ENCODE assay signal across 14 cellular contexts in genomic region chr2:46270384-46270783, GRCh38. TPM values are rescaled to one million over a fixed set of nuclear protein-coding genes. Genes with fewer than 3 reads are reported as not detected.
DNase-seq lines count a peak whose midpoint lies in the region; ATAC-seq, FAIRE-seq and TF ChIP-seq lines count a peak whose summit lies in the region.
"Had no signal": no experiment of that assay in that cellular context is flagged by ENCODE, and none has a peak within 500 bp of the region (broad histone marks: within the 10 kb centered on the region; RNA-seq: fewer than 3 reads in every experiment).

No MANE protein-coding gene starts in this region.

- FAIRE-seq in RCC 7860 (lab: Jason Lieb, UNC): peak; percentile 38
- FAIRE-seq: D721Med had no signal

- no peak overlapping the region for H3K4me3 ChIP-seq in skeletal muscle satellite cell (ENCODE audit: low read length)
- H3K4me3 ChIP-seq: upper lobe of right lung had no signal

- H3K27ac Mint-ChIP-seq in activated CD8-positive, alpha-beta memory T cell treated with anti-CD3 and anti-CD28 coated beads, Interleukin-2, amount 10 ng/mL, durations not matched to agents 7 days and 5 days: peak overlapping the region; percentile 57
- peak overlapping the region; percentile 77 for H3K27ac Mint-ChIP-seq in chondrocyte (ENCODE audit: unreplicated experiment)

- no peak overlapping the region for H3K4me3 Mint-ChIP-seq in activated CD8-positive, alpha-beta memory T cell treated with anti-CD3 and anti-CD28 coated beads, Interleukin-2, amount 10 ng/mL, durations not matched to agents 7 days and 5 days
- no peak overlapping the region for H3K4me3 Mint-ChIP-seq in chondrocyte (ENCODE audit: unreplicated experiment)

- H3K4me2 ChIP-seq in skeletal muscle satellite cell (ENCODE audit: low read length): peak overlapping the region; percentile 25
- H3K4me2 ChIP-seq: KMS-11 had no signal

- H3K36me3 Mint-ChIP-seq in activated CD8-positive, alpha-beta memory T cell treated with anti-CD3 and anti-CD28 coated beads, Interleukin-2, amount 10 ng/mL, durations not matched to agents 7 days and 5 days: no peaks in the 10 kb centered on the region
- no peaks in the 10 kb centered on the region for H3K36me3 Mint-ChIP-seq in chondrocyte (ENCODE audit: low read depth)

- no peak for DNase-seq in activated CD8-positive, alpha-beta memory T cell treated with anti-CD3 and anti-CD28 coated beads, Interleukin-2, amount 10 ng/mL, durations not matched to agents 7 days and 5 days
- no peak for DNase-seq in activated CD8-positive, alpha-beta memory T cell treated with anti-CD3 and anti-CD28 coated beads, Interleukin-2, amount 50 U/mL, for 48 hours
- DNase-seq in RCC 7860 (ENCODE audit: low spot score): peak; percentile 60
- DNase-seq in chondrocyte (ENCODE audit: low spot score): no peak
- DNase-seq in AML-193 (lab: John Stamatoyannopoulos, UW): no peak
- no peak for DNase-seq in NCI-H2107 treated with DMSO at 0.1 percent for 48 hours (lab: John Stamatoyannopoulos, UW; ENCODE audit: unreplicated experiment)
- DNase-seq in 8988T: no peak
- DNase-seq: NCI-H146, NCI-H526 treated with DMSO at 0.1 percent for 48 hours, SHP77, upper lobe of right lung had no signal

- H3K27me3 Mint-ChIP-seq in activated CD8-positive, alpha-beta memory T cell treated with anti-CD3 and anti-CD28 coated beads, Interleukin-2, amount 10 ng/mL, durations not matched to agents 7 days and 5 days: peaks cover under 1% of the 10 kb centered on the region
- H3K27me3 Mint-ChIP-seq in chondrocyte (ENCODE audit: low read depth): no peaks in the 10 kb centered on the region

- H3K9me3 ChIP-seq in skeletal muscle satellite cell (replicated peaks; ENCODE audit: low read length): no peaks in the 10 kb centered on the region
- H3K9me3 ChIP-seq: upper lobe of right lung had no signal

- H3K36me3 ChIP-seq in skeletal muscle satellite cell (ENCODE audit: insufficient read depth, low read length): no peaks in the 10 kb centered on the region
- H3K36me3 ChIP-seq: upper lobe of right lung had no signal

- CTCF ChIA-PET in activated CD8-positive, alpha-beta memory T cell treated with anti-CD3 and anti-CD28 coated beads, Interleukin-2, amount 10 ng/mL, durations not matched to agents 7 days and 5 days (lab: Charles Lee): interaction anchor here (1.1 kb wide), 2 partner anchors 11 to 41 kb away, joined by 3 to 5 read pairs; no protein-coding TSS in a partner anchor

- H3K4me1 Mint-ChIP-seq in activated CD8-positive, alpha-beta memory T cell treated with anti-CD3 and anti-CD28 coated beads, Interleukin-2, amount 10 ng/mL, durations not matched to agents 7 days and 5 days: peaks cover 38% of the 10 kb centered on the region
- peaks cover 62% of the 10 kb centered on the region for H3K4me1 Mint-ChIP-seq in chondrocyte (ENCODE audit: low read depth)

- H3K4me1 ChIP-seq in skeletal muscle satellite cell (ENCODE audit: control insufficient read depth, insufficient read depth, low read length): peaks cover 17% of the 10 kb centered on the region

- no peaks in the 10 kb centered on the region for H3K9me3 Mint-ChIP-seq in activated CD8-positive, alpha-beta memory T cell treated with anti-CD3 and anti-CD28 coated beads, Interleukin-2, amount 10 ng/mL, durations not matched to agents 7 days and 5 days (ENCODE audit: low read depth)
- H3K9me3 Mint-ChIP-seq in chondrocyte (ENCODE audit: low read depth): no peaks in the 10 kb centered on the region

- H3K27me3 ChIP-seq in skeletal muscle satellite cell (ENCODE audit: control insufficient read depth, insufficient read depth, low read length): no peaks in the 10 kb centered on the region
- H3K27me3 ChIP-seq: upper lobe of right lung had no signal

- TF ChIP-seq CTCF in chondrocyte (IDR thresholded peaks at IDR 0.05): no peak

- H3K9ac ChIP-seq in skeletal muscle satellite cell (ENCODE audit: low read depth, low read length): no peak overlapping the region
- H3K9ac ChIP-seq: KMS-11 had no signal

- ATAC-seq in activated CD8-positive, alpha-beta memory T cell treated with anti-CD3 and anti-CD28 coated beads, Interleukin-2, amount 10 ng/mL, durations not matched to agents 7 days and 5 days: no peak
- ATAC-seq: upper lobe of right lung had no signal

RNA-seq across cellular contexts. Expression of gene EPAS1, which starts 26.8 kb away (rescaled TPM):
- total RNA-seq in activated CD8-positive, alpha-beta memory T cell treated with anti-CD3 and anti-CD28 coated beads, Interleukin-2, amount 10 ng/mL, durations not matched to agents 7 days and 5 days: 10 to 100 TPM; 15.6 to 42.5 TPM
- total RNA-seq in chondrocyte: 14.5 to 126 TPM (median 122 TPM) in 3 replicates
- 46.3 and 63.6 TPM in 2 replicates for total RNA-seq in skeletal muscle satellite cell (2012; rRNA removed)
